Comparison of ENCODE assay signal across 9 cellular contexts in genomic region chr18:31497711-31498449, GRCh38. TPM values are rescaled to one million over a fixed set of nuclear protein-coding genes. Genes with fewer than 3 reads are reported as not detected.
DNase-seq lines count a peak whose midpoint lies in the region; ATAC-seq, FAIRE-seq and TF ChIP-seq lines count a peak whose summit lies in the region.
"Had no signal": no experiment of that assay in that cellular context is flagged by ENCODE, and none has a peak within 500 bp of the region (broad histone marks: within the 10 kb centered on the region; RNA-seq: fewer than 3 reads in every experiment).

TSS of gene DSG2 (plus strand) at chr18:31498177. CDS start at chr18:31498252, 75 bp downstream.

- peak within 1 kb of the TSS; percentile 92 for H3K9ac ChIP-seq in GM12878 (ENCODE audit: control insufficient read depth, insufficient read depth, low read length)

- H3K27me3 ChIP-seq in GM12878 (replicated peaks in 1 of 2; ENCODE audit: control insufficient read depth in 2 of 2, insufficient read depth in 2 of 2, low read length in 1 of 2) = no peaks in the 10 kb centered on the region
- H3K27me3 ChIP-seq in spleen (replicated peaks in 1 of 7) = peaks cover 6 to 73% (median 29%) of the 10 kb centered on the region in 7 donors

- TF ChIP-seq RAD21 in A549 (conservative IDR thresholded peaks at IDR 0.05 in 1 of 2, IDR thresholded peaks at IDR 0.05 in 1 of 2) (no peak), GM12878 (IDR thresholded peaks at IDR 0.05; ENCODE audit: insufficient read depth, low read depth, low read length) (no peak)

- CTCF ChIA-PET in A549 (lab: Yijun Ruan, JAX) (interaction anchor here (0.5 to 2.8 kb wide), 3 partner anchors 10 to 73 kb away, joined by 4 to 7 read pairs (median 4); no protein-coding TSS in a partner anchor), GM12878 (lab: Yijun Ruan, JAX) (interaction anchor here (0.6 to 1.3 kb wide), 2 partner anchors 148 to 240 kb away, joined by 3 to 4 read pairs; no protein-coding TSS in a partner anchor)

- H3K27ac ChIP-seq in A549 (peak within 1 kb of the TSS; percentile 87 to 98), GM12878 (ENCODE audit: control insufficient read depth, insufficient read depth) (peak within 1 kb of the TSS; percentile 79), spleen (no peak within 1 kb of the TSS)
- H3K27ac ChIP-seq: neutrophil had no signal

- TF ChIP-seq EP300 in A549 (IDR thresholded peaks at IDR 0.05) = no peak
- TF ChIP-seq EP300 in GM12878 (IDR thresholded peaks at IDR 0.05; ENCODE audit: borderline replicate concordance in 1 of 2, control insufficient read depth in 1 of 2, low read depth in 2 of 2, low read length in 2 of 2) = no peak

- RAD21 ChIA-PET in GM12878 (lab: Charles Lee; ENCODE audit: unreplicated experiment) = interaction anchor here (1.1 to 3.0 kb wide), 3 partner anchors 7 to 73 kb away, joined by 3 to 33 read pairs (median 16); no protein-coding TSS in a partner anchor

- SMC1A ChIA-PET in GM12878 (lab: Charles Lee; ENCODE audit: uncharacterized antibody, unreplicated experiment) = interaction anchor here (1.1 to 5.0 kb wide), 3 partner anchors 12 to 253 kb away, joined by 3 to 21 read pairs (median 18); no protein-coding TSS in a partner anchor

- TF ChIP-seq CTCF in A549 (IDR thresholded peaks at IDR 0.05) = no peak
- 0 out of 6 replicates have a peak, but pooled peaks of 1 of the 3 experiments have one; percentile 0 for TF ChIP-seq CTCF in GM12878 (IDR thresholded peaks at IDR 0.05 in 2 of 3, conservative IDR thresholded peaks at IDR 0.05 in 1 of 3; ENCODE audit: control insufficient read depth in 2 of 3, extremely low read depth in 1 of 3, insufficient read depth in 1 of 3, low read depth in 3 of 3, low read length in 3 of 3)
- no peak for TF ChIP-seq CTCF in spleen (IDR thresholded peaks at IDR 0.05 in 8 of 11, conservative IDR thresholded peaks at IDR 0.05 in 3 of 11)

- no peaks in the 10 kb centered on the region for H3K36me3 ChIP-seq in GM12878 (ENCODE audit: control insufficient read depth in 2 of 2, insufficient read depth in 2 of 2, low read length in 1 of 2)
- H3K36me3 ChIP-seq in spleen = no peaks in the 10 kb centered on the region
- H3K36me3 ChIP-seq: neutrophil had no signal

- peaks cover 24% of the 10 kb centered on the region for H3K79me2 ChIP-seq in GM12878 (ENCODE audit: control insufficient read depth, insufficient read depth, low read length)

- POLR2A ChIA-PET in A549 (lab: Yijun Ruan, JAX) = no interaction called here
- POLR2A ChIA-PET in GM12878 (lab: Charles Lee) = interaction anchor here (3.1 kb wide), 1 partner anchor 8 kb away, joined by 35 read pairs; no protein-coding TSS in a partner anchor

- H4K20me1 ChIP-seq in GM12878 (ENCODE audit: control insufficient read depth, insufficient read depth) = no peaks in the 10 kb centered on the region

- in situ Hi-C loops in GM12878 (cut with MboI) = no loop called here

- peak within 1 kb of the TSS; percentile 88 for H2AFZ ChIP-seq in GM12878 (ENCODE audit: control insufficient read depth, low read depth, low read length)

- FAIRE-seq in A549 (lab: Jason Lieb, UNC) (no peak), GM12878 (lab: Jason Lieb, UNC) (no peak)

- H3K9me3 ChIP-seq in A549 = no peaks in the 10 kb centered on the region
- no peaks in the 10 kb centered on the region for H3K9me3 ChIP-seq in GM12878 (replicated peaks; ENCODE audit: control insufficient read depth, insufficient read depth, low read length)
- no peaks in the 10 kb centered on the region for H3K9me3 ChIP-seq in spleen
- H3K9me3 ChIP-seq: neutrophil had no signal

- ATAC-seq in A549 (peak; percentile 91 to 96), GM18858 (IDR thresholded peaks at IDR 0.05; ENCODE audit: unreplicated experiment) (peak; percentile 27), HG02970 (IDR thresholded peaks at IDR 0.05; ENCODE audit: low FRiP score, unreplicated experiment) (peak; percentile 46), GM12878 (peak; percentile 82)

- intact Hi-C loops in GM12878 (cut with micrococcal nuclease; ENCODE audit: unreplicated experiment) (loop anchor here (5.0 to 10.0 kb wide), 2 partner anchors 159 to 263 kb away; no protein-coding TSS in a partner anchor), spleen (cut with DNase I; ENCODE audit: low total_unique reads) (no loop called here)

- no CpG with 5 or more reads among the region's 82 CpGs for WGBS in A549 (ENCODE audit: missing lambda C conversion rate)
- 12% methylated on average over 44 of the region's 82 CpGs for WGBS in GM12878 (ENCODE audit: insufficient coverage, insufficient replicate concordance, low lambda C conversion rate, missing lambda C conversion rate)
- WGBS in spleen, 5 donors = 1 to 2% (median 2%) methylated on average over 49 to 82 of the region's 82 CpGs

- H3K4me1 ChIP-seq in A549 = peaks cover 11% of the 10 kb centered on the region; the same call in 1 of the 3 replicates
- peaks cover 6% of the 10 kb centered on the region for H3K4me1 ChIP-seq in GM12878 (ENCODE audit: control insufficient read depth, insufficient read depth, low read length)
- H3K4me1 ChIP-seq in spleen = peaks cover 0 to 18% (median 13%) of the 10 kb centered on the region in 6 donors

- TF ChIP-seq POLR2A in A549 (IDR thresholded peaks at IDR 0.05; ENCODE audit: low read length) (peak; percentile 65), GM12878 (IDR thresholded peaks at IDR 0.05; ENCODE audit: low read depth, low read length) (peak; percentile 89), spleen (IDR thresholded peaks at IDR 0.05) (no peak)

- DNase-seq in A549 (ENCODE audit: low read depth in 1 of 2, low spot score in 1 of 2) (peak; percentile 54 to 63), NCI-H526 treated with DMSO at 0.1 percent for 48 hours (lab: John Stamatoyannopoulos, UW) (peak; percentile 13), GM12878 (ENCODE audit: low read depth, low spot score) (no peak), iPS-NIHi11 (ENCODE audit: low spot score) (peak; percentile 92), spleen (peak; percentile 75), SHP77 treated with DMSO at 0.1 percent for 48 hours (lab: John Stamatoyannopoulos, UW) (no peak)

- H3K4me2 ChIP-seq in A549 (peak within 1 kb of the TSS; percentile 99), GM12878 (ENCODE audit: control insufficient read depth, insufficient read depth) (peak within 1 kb of the TSS; percentile 87)

- H3K4me3 ChIP-seq in A549 = peak within 1 kb of the TSS; percentile 96
- peak within 1 kb of the TSS; percentile 88 for H3K4me3 ChIP-seq in GM12878
- H3K4me3 ChIP-seq in spleen = peak within 1 kb of the TSS; percentile 30 to 72 (median 41)

- BruUV-seq in GM12878 (replicated peaks; lab: Mats Ljungman, UMichigan) = no TSS peak

TF ChIP-seq in A549, 52 proteins besides CTCF, POLR2A, EP300 and RAD21:
- 0 out of 5 replicates have a peak, but pooled peaks of 1 of the 2 experiments have one; percentile 39 for TF ChIP-seq JUN (IDR thresholded peaks at IDR 0.05)
- TF ChIP-seq ESRRA (IDR thresholded peaks at IDR 0.05; ENCODE audit: borderline replicate concordance, low read length) = no peak
- peak; percentile 44; the same call in 1 of the 2 replicates for TF ChIP-seq MAX (IDR thresholded peaks at IDR 0.05)
TF ChIP-seq in A549: peak in this region for 2.

TF ChIP-seq in GM12878, 131 proteins besides CTCF, POLR2A, EP300 and RAD21 (continues in another document):
- TF ChIP-seq HDGF (IDR thresholded peaks at IDR 0.05) = peak; percentile 71
- TF ChIP-seq E2F4 (IDR thresholded peaks at IDR 0.05; ENCODE audit: low read depth, low read length) = 0 out of 2 replicates have a peak, but pooled peaks have one; percentile 9
- TF ChIP-seq POU2F2 (IDR thresholded peaks at IDR 0.05; ENCODE audit: borderline replicate concordance, low read depth, low read length) = peak; percentile 6; the same call in 1 of the 3 replicates

RNA-seq across cellular contexts. Expression of gene DSG2, which starts in this region (rescaled TPM):
- polyA plus RNA-seq in A549 (2011; rRNA removed) (89.5 and 91.7 TPM in 2 replicates), A549 (2017; fragmentation: RNase III; extraction: RNeasy Plus Mini Kit Qiagen cat#74134 plus additional on column Dnase treatment) (35.9 to 40.0 TPM (median 38.7 TPM) in 3 replicates), GM12878 (2011; rRNA removed) (40.5 and 48.9 TPM in 2 replicates), GM12878 (2014; fragmentation: Illumina TruSeq; extraction: Trizol) (46.2 and 53.5 TPM in 2 replicates), GM12878 (2014; fragmentation: Nextera tagmentation; extraction: Ambion mirVana) (10 to 100 TPM; 11.7 to 12.7 TPM), GM12878 (2014; rRNA removed) (23.1 and 28.5 TPM in 2 replicates), GM12878 (2016; fragmentation: Nextera tagmentation; extraction: Ambion mirVana) (10 to 100 TPM; 25.2 to 27.4 TPM), spleen (under 1 TPM; 0.06 to 0.65 (median 0.43) TPM)
- polyA plus RNA-seq in A549 (2012; cell fraction: cytosol; rRNA removed) = 17.7 and 19.7 TPM in 2 replicates
- polyA plus RNA-seq in A549 (2012; cell fraction: nucleus; rRNA removed) = 13.1 and 15.0 TPM in 2 replicates
- 41.5 and 50.3 TPM in 2 replicates for polyA minus RNA-seq in A549 (2011; rRNA and poly(A)+ RNA removed)
- total RNA-seq in GM12878 (2013; cell fraction: nucleolus; rRNA removed) = 101 and 102 TPM in 2 replicates
- total RNA-seq in GM12878 (2014; rRNA removed) (23.7 and 26.1 TPM in 2 replicates), GM12878 (2014; rRNA removed; fragmentation: Illumina TruSeq; extraction: Trizol) (35.7 and 39.3 TPM in 2 replicates), GM12878 (2021) (30.5 and 30.9 TPM in 2 replicates), spleen (under 1 TPM in 6 of 7 donors, not detected in 1; 0.09 to 0.79 (median 0.19) TPM)
- polyA plus RNA-seq in GM12878 (2011; ENCODE audit: low read depth) = 10.1 TPM
- 24.6 and 26.8 TPM in 2 replicates for polyA plus RNA-seq in GM12878 (2011; cell fraction: cytosol; rRNA removed)
- polyA plus RNA-seq in GM12878 (2011; cell fraction: nucleus; rRNA removed) = 8.8 and 10.6 TPM in 2 replicates
- polyA plus RNA-seq in GM12878 (2012) = 11.3 and 16.8 TPM in 2 replicates
- polyA minus RNA-seq in GM12878 (2011; rRNA and poly(A)+ RNA removed) = 34.2 and 41.7 TPM in 2 replicates
- 15.5 and 16.0 TPM in 2 replicates for polyA minus RNA-seq in GM12878 (2011; cell fraction: cytosol; rRNA and poly(A)+ RNA removed)
- polyA minus RNA-seq in GM12878 (2011; cell fraction: nucleus; rRNA and poly(A)+ RNA removed) = 7.5 and 12.2 TPM in 2 replicates

Comparison
In these comparisons a context has a peak if more than half of its experiments do, and no peak if none do; other contexts are left out.
1. RNA of gene DSG2 (total RNA-seq): 23.7 to 102 TPM in GM12878; 0.09 to 0.79 TPM in spleen; every median in the first group is over 10 times any median in the second.
2. RNA of gene DSG2 (polyA plus RNA-seq): 13.1 to 91.7 TPM in A549 and 8.8 to 53.5 TPM in GM12878; 0.06 to 0.65 TPM in spleen; every median in the first group is over 4 times any median in the second.
3. Peak in DNase-seq and H3K4me3 ChIP-seq in spleen; RNA of the gene not detected or under 1 TPM.
4. ATAC-seq: peak in every context shown above with its lines; median percentile 94 in A549; 82 in GM12878; 46 in HG02970; 27 in GM18858.
5. DNase-seq: peak in A549 (2 of 2), NCI-H526 treated with DMSO at 0.1 percent for 48 hours (single experiment) and iPS-NIHi11 (single experiment); none in GM12878 (single experiment) and SHP77 treated with DMSO at 0.1 percent for 48 hours (single experiment).
6. H3K27ac ChIP-seq: peak in A549 (2 of 2) and GM12878 (single experiment); none in spleen (0 of 8).
7. H3K4me3 ChIP-seq: peak in every context shown above with its lines; median percentile 96 in A549; 88 in GM12878; 41 in spleen.
8. POLR2A ChIP-seq: peak in A549 (single experiment) and GM12878 (single experiment); none in spleen (0 of 3).
9. Of the 24 proteins assayed by ChIP-seq in both GM12878 and A549: peak only in GM12878: MYC; only in A549: MAX; in both: POLR2A; in neither: 19; mixed calls (peak in some experiments, not most) for 2.